ENCODE assay signal across 8 cellular contexts in the genomic region with DNA sequence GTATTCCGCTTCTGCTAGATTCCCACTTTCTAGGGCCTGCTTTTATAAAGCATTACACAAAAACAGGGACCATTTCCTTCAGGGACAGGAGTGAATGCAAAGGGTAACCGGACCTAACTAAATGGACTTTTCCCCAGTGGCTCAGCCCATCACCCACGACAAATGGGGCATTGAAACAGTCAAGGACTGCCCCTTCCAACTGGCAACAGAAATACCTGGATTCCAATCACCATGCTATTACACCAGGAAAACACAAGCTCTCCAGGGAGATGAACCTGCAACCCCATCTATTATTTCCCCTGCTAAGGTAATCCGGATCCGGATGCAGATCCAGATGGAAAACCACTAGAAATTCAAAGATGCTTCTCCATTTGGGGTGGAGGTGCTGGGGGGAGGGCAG. TPM values are rescaled to one million over a fixed set of nuclear protein-coding genes. Genes with fewer than 3 reads are reported as not detected.
DNase-seq lines count a peak whose midpoint lies in the region; TF ChIP-seq lines count a peak whose summit lies in the region.

No MANE protein-coding gene starts in this region.

- peak; percentile 14 for DNase-seq in GM12865 (ENCODE audit: low read depth)
- DNase-seq in NCI-H69 (lab: John Stamatoyannopoulos, UW) = peak; percentile 92
- DNase-seq in endodermal cell = peak; percentile 57
- no peak for DNase-seq in progenitor cell of endocrine pancreas (ENCODE audit: low spot score, unreplicated experiment)
- DNase-seq in HPDE6-E6E7 (ENCODE audit: extremely low spot score) = no peak
- DNase-seq in NCI-H1436 (lab: John Stamatoyannopoulos, UW) = no peak
- DNase-seq in kidney glomerular epithelial cell (lab: John Stamatoyannopoulos, UW) = no peak
- DNase-seq in NCI-H1930 (lab: John Stamatoyannopoulos, UW) = no peak

- H3K9ac ChIP-seq in endodermal cell (ENCODE audit: extremely low read depth, low read length, poor library complexity, severe bottlenecking) = peak overlapping the region; percentile 86

- no peaks in the 10 kb centered on the region for H3K27me3 ChIP-seq in endodermal cell (ENCODE audit: control insufficient read depth, insufficient read depth, low read length, poor library complexity, severe bottlenecking)

- no peak overlapping the region for H3K27ac ChIP-seq in endodermal cell (ENCODE audit: low read depth, low read length)

- no peaks in the 10 kb centered on the region for H3K27me3 Mint-ChIP-seq in endodermal cell (ENCODE audit: insufficient read depth)
- no peaks in the 10 kb centered on the region for H3K27me3 Mint-ChIP-seq in progenitor cell of endocrine pancreas

- H3K36me3 Mint-ChIP-seq in endodermal cell (ENCODE audit: low read depth) (peaks cover 19% of the 10 kb centered on the region), progenitor cell of endocrine pancreas (ENCODE audit: insufficient read depth) (peaks cover 3% of the 10 kb centered on the region)

- no peaks in the 10 kb centered on the region for H3K4me1 ChIP-seq in endodermal cell (ENCODE audit: control insufficient read depth, insufficient read depth, low read length)

- no peak for TF ChIP-seq CTCF in GM12865 (IDR thresholded peaks at IDR 0.05; ENCODE audit: insufficient read depth, low read depth, low read length, missing control alignments)
- TF ChIP-seq CTCF in endodermal cell (conservative IDR thresholded peaks at IDR 0.05) = no peak
- TF ChIP-seq CTCF in progenitor cell of endocrine pancreas (IDR thresholded peaks at IDR 0.05; ENCODE audit: unreplicated experiment) = no peak

- H3K9me3 Mint-ChIP-seq in endodermal cell = no peaks in the 10 kb centered on the region
- no peaks in the 10 kb centered on the region for H3K9me3 Mint-ChIP-seq in progenitor cell of endocrine pancreas (ENCODE audit: low read depth)

- peak overlapping the region; percentile 94 for H3K27ac Mint-ChIP-seq in endodermal cell
- H3K27ac Mint-ChIP-seq in progenitor cell of endocrine pancreas = peak overlapping the region; percentile 38

- H3K4me3 Mint-ChIP-seq in endodermal cell (peak overlapping the region; percentile 97), progenitor cell of endocrine pancreas (ENCODE audit: low read depth) (peak overlapping the region; percentile 93)

- no peaks in the 10 kb centered on the region for H3K9me3 ChIP-seq in endodermal cell (ENCODE audit: control insufficient read depth, low read length)

- peaks cover 7% of the 10 kb centered on the region for H3K4me1 Mint-ChIP-seq in endodermal cell
- peaks cover 18% of the 10 kb centered on the region for H3K4me1 Mint-ChIP-seq in progenitor cell of endocrine pancreas (ENCODE audit: low read depth)

- H3K4me3 ChIP-seq in GM12865 (ENCODE audit: low read depth, low read length) (peak overlapping the region; percentile 80), endodermal cell (ENCODE audit: low read length) (peak overlapping the region; percentile 97)

- WGBS in endodermal cell (ENCODE audit: insufficient coverage in 1 of 2, insufficient read length in 1 of 2), 2 experiments = 29% methylated on average over 2 to 5 of the region's 5 CpGs

- peaks cover 13% of the 10 kb centered on the region for H3K36me3 ChIP-seq in endodermal cell (ENCODE audit: control insufficient read depth, insufficient read depth, low read length)

RNA-seq across cellular contexts. Expression of a gene that starts 1.0 kb away (rescaled TPM):
- total RNA-seq in endodermal cell = 10 to 100 TPM; 68.4 to 85.3 TPM
- polyA plus RNA-seq in endodermal cell (2013, experiment 1 of 2) = 50.8 TPM
- polyA plus RNA-seq in endodermal cell (2013, experiment 2 of 2) = 62.6 TPM
- 36.7 and 39.3 TPM in 2 replicates for total RNA-seq in progenitor cell of endocrine pancreas

RNA-seq across cellular contexts. Expression of a gene that starts 1.3 kb away (rescaled TPM):
- total RNA-seq in endodermal cell (10 to 100 TPM; 16.2 to 19.3 TPM), progenitor cell of endocrine pancreas (15.1 and 16.3 TPM in 2 replicates)
- polyA plus RNA-seq in endodermal cell (2013, experiment 1 of 2) = 14.1 TPM
- 17.1 TPM for polyA plus RNA-seq in endodermal cell (2013, experiment 2 of 2)

RNA-seq across cellular contexts. Expression of a gene that starts 39.7 kb away (rescaled TPM):
- total RNA-seq in endodermal cell (100 to 1,000 TPM; 102 to 127 TPM), progenitor cell of endocrine pancreas (182 and 184 TPM in 2 replicates)
- polyA plus RNA-seq in endodermal cell (2013, experiment 1 of 2) = 197 TPM
- 198 TPM for polyA plus RNA-seq in endodermal cell (2013, experiment 2 of 2)

Comparison
In these comparisons a context has a peak if more than half of its experiments do, and no peak if none do; other contexts are left out.
1. DNase-seq: peak in GM12865 (single experiment), NCI-H69 (single experiment) and endodermal cell (single experiment); none in progenitor cell of endocrine pancreas (single experiment), HPDE6-E6E7 (single experiment), NCI-H1436 (single experiment), kidney glomerular epithelial cell (single experiment) and NCI-H1930 (0 of 2).